ENCODE assay signal across 8 cellular contexts in genomic region chr22:30326704-30327362, GRCh38. TPM values are rescaled to one million over a fixed set of nuclear protein-coding genes. Genes with fewer than 3 reads are reported as not detected.
DNase-seq lines count a peak whose midpoint lies in the region; ATAC-seq and TF ChIP-seq lines count a peak whose summit lies in the region.

TBC1D10A (minus strand) TSS chr22:30326941; CDS start chr22:30326881, 60 bp downstream.

- H3K27ac Mint-ChIP-seq in immature natural killer cell: peak within 1 kb of the TSS; percentile 80 to 91 (median 90)

- peaks cover 2 to 6% (median 2%) of the 10 kb centered on the region in 3 donors for H3K27me3 Mint-ChIP-seq in immature natural killer cell (ENCODE audit: low read depth in 3 of 3)

- peak; percentile 80 for TF ChIP-seq POLR2A in GM18951 (IDR thresholded peaks at IDR 0.05; ENCODE audit: extremely low read depth, insufficient read depth, insufficient read length)

- DNase-seq in AG08395 (ENCODE audit: low spot score) (peak; percentile 99), NCI-H2227 treated with DMSO at 0.1 percent for 48 hours (lab: John Stamatoyannopoulos, UW) (peak; percentile 79), caudate nucleus (lab: John Stamatoyannopoulos, UW) (peak in 57 of 61 donors; percentile 11 to 95 (median 72)), immature natural killer cell (peak; percentile 85 to 89 (median 89)), smooth muscle cell of the brain vasculature (ENCODE audit: low read depth, low spot score) (peak; percentile 60)
- peak; percentile 81 to 96 (median 90) for DNase-seq in activated CD4-positive, CD25-positive, alpha-beta regulatory T cell (lab: John Stamatoyannopoulos, UW)

- H3K4me3 Mint-ChIP-seq in immature natural killer cell: peak within 1 kb of the TSS; percentile 87 to 90 (median 88)

- H3K4me1 Mint-ChIP-seq in immature natural killer cell: peaks cover 46 to 48% of the 10 kb centered on the region in 2 donors

- ATAC-seq in HG03175 (IDR thresholded peaks at IDR 0.05; ENCODE audit: unreplicated experiment): peak; percentile 87

- no peaks in the 10 kb centered on the region for H3K9me3 Mint-ChIP-seq in immature natural killer cell

- peak within 1 kb of the TSS; percentile 87 for H3K27ac ChIP-seq in caudate nucleus (ENCODE audit: low read depth, low read length)

- in situ Hi-C loops in GM18951 (cut with MboI; ENCODE audit: low sequenced_read_pairs, unreplicated experiment): no loop called here

- H3K36me3 Mint-ChIP-seq in immature natural killer cell: peaks cover 3 to 8% (median 7%) of the 10 kb centered on the region in 3 donors

RNA-seq across cellular contexts. Expression of gene TBC1D10A, which starts in this region (rescaled TPM):
- polyA plus RNA-seq in immature natural killer cell: 10 to 100 TPM; 46.2 to 59.9 (median 49.2) TPM

Comparison
In these comparisons a context has a peak if more than half of its experiments do, and no peak if none do; other contexts are left out.
1. Peak in every context shown above with its lines: DNase-seq, ATAC-seq and H3K27ac ChIP-seq.